8 cellular contexts compared by ENCODE assay signal in the genomic region with DNA sequence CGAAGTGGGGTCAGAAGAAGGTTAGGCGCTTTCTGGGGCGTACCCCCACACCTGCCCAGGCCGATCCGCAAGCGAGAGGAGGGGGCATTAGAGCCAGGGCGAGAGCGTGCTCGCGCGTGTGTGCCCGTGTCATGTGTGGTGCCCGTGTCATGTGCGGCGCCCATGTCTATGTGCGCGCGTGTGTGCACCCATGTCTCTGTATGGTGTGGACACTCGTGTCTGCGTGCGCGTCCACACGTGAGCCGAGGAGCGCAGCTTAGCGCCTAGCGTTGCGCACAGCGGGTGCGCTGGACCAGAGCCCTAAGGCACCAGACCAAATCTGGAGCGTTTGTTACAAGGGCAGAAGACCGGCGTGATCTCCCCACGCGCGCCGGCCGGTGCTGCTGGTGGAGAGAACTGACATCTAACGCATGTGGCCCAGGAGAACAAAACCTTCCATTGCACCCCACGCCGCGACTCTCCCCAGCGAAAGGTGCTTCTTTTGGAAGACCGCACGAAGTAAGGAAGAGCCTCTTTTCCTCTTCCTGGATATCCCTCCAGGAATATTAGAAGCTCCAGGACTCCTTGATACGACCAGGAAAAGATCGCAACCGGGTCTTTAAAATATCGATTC. TPM values are rescaled to one million over a fixed set of nuclear protein-coding genes. Genes with fewer than 3 reads are reported as not detected.
A peak's percentile ranks its signal among the peaks of the same experiment; 100 is the strongest.
DNase-seq lines count a peak whose midpoint lies in the region; ATAC-seq, FAIRE-seq and TF ChIP-seq lines count a peak whose summit lies in the region.

No MANE protein-coding gene starts in this region.

- H3K9me3 ChIP-seq in endothelial cell of umbilical vein (replicated peaks; ENCODE audit: control insufficient read depth, insufficient read depth, low read length) (no peaks in the 10 kb centered on the region), mucosa of rectum (ENCODE audit: control insufficient read depth in 2 of 2, low read length in 2 of 2) (no peaks in the 10 kb centered on the region), subcutaneous abdominal adipose tissue (ENCODE audit: control insufficient read depth in 5 of 5, low read length in 5 of 5) (no peaks in the 10 kb centered on the region)

- H3K36me3 ChIP-seq in endothelial cell of umbilical vein (ENCODE audit: control insufficient read depth in 2 of 2, extremely low read depth in 1 of 2, insufficient read depth in 2 of 2, low read length in 2 of 2) (no peaks in the 10 kb centered on the region), mucosa of rectum (ENCODE audit: control insufficient read depth in 2 of 2, insufficient read depth in 2 of 2, low read length in 2 of 2) (no peaks in the 10 kb centered on the region), subcutaneous abdominal adipose tissue (ENCODE audit: control insufficient read depth in 5 of 5, insufficient read depth in 5 of 5, low read length in 5 of 5) (no peaks in the 10 kb centered on the region)

- H3K9me1 ChIP-seq in endothelial cell of umbilical vein (replicated peaks; ENCODE audit: control insufficient read depth, extremely low read depth, insufficient read depth, low read length): no peaks in the 10 kb centered on the region

- peak overlapping the region; percentile 3 for H2AFZ ChIP-seq in endothelial cell of umbilical vein (ENCODE audit: low read depth, low read length)

- DNase-seq in AG08395 (ENCODE audit: low spot score) (peak; percentile 9), GM19239 (ENCODE audit: insufficient read length, low spot score) (peak; percentile 15), endothelial cell of umbilical vein (ENCODE audit: low read depth, low spot score) (no peak), SKM-1 (lab: John Stamatoyannopoulos, UW; ENCODE audit: unreplicated experiment) (no peak)
- peak; percentile 22 for DNase-seq in activated CD4-positive, alpha-beta memory T cell treated with anti-CD3 and anti-CD28 coated beads, Interleukin-2, amount 10 ng/mL, durations not matched to agents 7 days and 5 days

- H3K27ac ChIP-seq in endothelial cell of umbilical vein (ENCODE audit: insufficient read depth, low read depth, low read length) (no peak overlapping the region), mucosa of rectum (ENCODE audit: low read depth in 2 of 2, low read length in 2 of 2) (no peak overlapping the region), subcutaneous abdominal adipose tissue (ENCODE audit: low read depth, low read length) (no peak overlapping the region)

- H3K4me1 ChIP-seq in endothelial cell of umbilical vein (ENCODE audit: control insufficient read depth, extremely low read depth, insufficient read depth, low read length) (peaks cover 4% of the 10 kb centered on the region), mucosa of rectum (ENCODE audit: control insufficient read depth in 2 of 2, insufficient read depth in 2 of 2, low read length in 2 of 2) (peaks cover 11 to 17% of the 10 kb centered on the region in 2 donors), subcutaneous abdominal adipose tissue (ENCODE audit: control insufficient read depth in 5 of 5, insufficient read depth in 5 of 5, low read length in 5 of 5) (peaks cover 1 to 27% (median 25%) of the 10 kb centered on the region in 5 donors)

- FAIRE-seq in GM19239 (lab: Jason Lieb, UNC) (no peak), endothelial cell of umbilical vein (lab: Jason Lieb, UNC) (no peak)

- intact Hi-C loops in endothelial cell of umbilical vein (cut with micrococcal nuclease): no loop called here

- H3K4me2 ChIP-seq in endothelial cell of umbilical vein (ENCODE audit: insufficient read depth, low read length): peak overlapping the region; percentile 51

- POLR2A ChIA-PET in activated CD4-positive, alpha-beta memory T cell treated with anti-CD3 and anti-CD28 coated beads, Interleukin-2, amount 10 ng/mL, durations not matched to agents 7 days and 5 days (lab: Charles Lee): interaction anchor here (0.8 to 1.5 kb wide), 6 partner anchors 29 to 185 kb away, joined by 3 to 16 read pairs (median 3); a partner anchor contains a TSS
- POLR2A ChIA-PET in endothelial cell of umbilical vein (lab: Charles Lee): no interaction called here

- H3K27me3 Mint-ChIP-seq in activated CD4-positive, alpha-beta memory T cell treated with anti-CD3 and anti-CD28 coated beads, Interleukin-2, amount 10 ng/mL, durations not matched to agents 7 days and 5 days: peaks cover 19% of the 10 kb centered on the region

- H3K4me3 ChIP-seq in endothelial cell of umbilical vein (replicated peaks in 1 of 3; ENCODE audit: insufficient read depth in 1 of 3, low read depth in 1 of 3, low read length in 3 of 3) (peak overlapping the region in 2 of 3 experiments; percentile 12 to 32), mucosa of rectum (ENCODE audit: low read length in 2 of 2) (peak overlapping the region; percentile 63 to 67), subcutaneous abdominal adipose tissue (ENCODE audit: low read depth in 1 of 5, low read length in 5 of 5) (peak overlapping the region; percentile 61 to 80 (median 75))

- no peak for TF ChIP-seq CTCF in endothelial cell of umbilical vein (IDR thresholded peaks at IDR 0.05; ENCODE audit: extremely low read depth in 1 of 2, insufficient read depth in 1 of 2, low read depth in 1 of 2, low read length in 2 of 2)

- H4K20me1 ChIP-seq in endothelial cell of umbilical vein (replicated peaks; ENCODE audit: control insufficient read depth, extremely low read depth, insufficient read depth, low read length): no peaks in the 10 kb centered on the region

- no peak for TF ChIP-seq POLR2A in endothelial cell of umbilical vein (IDR thresholded peaks at IDR 0.05; ENCODE audit: low read depth, low read length)

- BruUV-seq in endothelial cell of umbilical vein (replicated peaks; lab: Mats Ljungman, UMichigan): no TSS peak

- no peaks in the 10 kb centered on the region for H3K79me2 ChIP-seq in endothelial cell of umbilical vein (ENCODE audit: control insufficient read depth, insufficient read depth, low read length)

- peak overlapping the region; percentile 78 for H3K4me3 Mint-ChIP-seq in activated CD4-positive, alpha-beta memory T cell treated with anti-CD3 and anti-CD28 coated beads, Interleukin-2, amount 10 ng/mL, durations not matched to agents 7 days and 5 days

- no peak overlapping the region for H3K9ac ChIP-seq in endothelial cell of umbilical vein (replicated peaks; ENCODE audit: extremely low read depth, insufficient read depth, low read length)
- peak overlapping the region; percentile 8 to 31 for H3K9ac ChIP-seq in mucosa of rectum (ENCODE audit: low read depth in 1 of 2, low read length in 2 of 2)
- H3K9ac ChIP-seq in subcutaneous abdominal adipose tissue (ENCODE audit: low read length in 5 of 5): peak overlapping the region in 2 of 5 donors; percentile 56 to 64

- H3K9me3 Mint-ChIP-seq in activated CD4-positive, alpha-beta memory T cell treated with anti-CD3 and anti-CD28 coated beads, Interleukin-2, amount 10 ng/mL, durations not matched to agents 7 days and 5 days: no peaks in the 10 kb centered on the region

- dilution Hi-C loops in endothelial cell of umbilical vein (cut with MboI; ENCODE audit: extremely low pct_ligation_motif_present, low sequenced_read_pairs): no loop called here

- H3K27me3 ChIP-seq in endothelial cell of umbilical vein (ENCODE audit: control insufficient read depth in 2 of 2, insufficient read depth in 2 of 2, low read length in 2 of 2) (peaks cover 11 to 35% of the 10 kb centered on the region in 2 experiments), mucosa of rectum (ENCODE audit: control insufficient read depth in 2 of 2, insufficient read depth in 2 of 2, low read length in 2 of 2) (peaks cover 3 to 24% of the 10 kb centered on the region in 2 donors), subcutaneous abdominal adipose tissue (ENCODE audit: control insufficient read depth in 5 of 5, insufficient read depth in 4 of 5, low read length in 5 of 5) (peaks cover 0 to 15% (median 8%) of the 10 kb centered on the region in 5 donors)

- CTCF ChIA-PET in activated CD4-positive, alpha-beta memory T cell treated with anti-CD3 and anti-CD28 coated beads, Interleukin-2, amount 10 ng/mL, durations not matched to agents 7 days and 5 days (lab: Charles Lee): interaction anchor here (1.1 to 2.4 kb wide), 3 partner anchors 113 to 291 kb away, joined by 3 to 8 read pairs (median 6); a partner anchor contains a TSS
- CTCF ChIA-PET in endothelial cell of umbilical vein (lab: Charles Lee): interaction anchor here (0.9 to 2.0 kb wide), 2 partner anchors 13 to 197 kb away, joined by 3 to 7 read pairs; no protein-coding TSS in a partner anchor

- peaks cover 5% of the 10 kb centered on the region for H3K36me3 Mint-ChIP-seq in activated CD4-positive, alpha-beta memory T cell treated with anti-CD3 and anti-CD28 coated beads, Interleukin-2, amount 10 ng/mL, durations not matched to agents 7 days and 5 days (ENCODE audit: low read depth)

- H3K4me1 Mint-ChIP-seq in activated CD4-positive, alpha-beta memory T cell treated with anti-CD3 and anti-CD28 coated beads, Interleukin-2, amount 10 ng/mL, durations not matched to agents 7 days and 5 days: peaks cover 30% of the 10 kb centered on the region

- H3K27ac Mint-ChIP-seq in activated CD4-positive, alpha-beta memory T cell treated with anti-CD3 and anti-CD28 coated beads, Interleukin-2, amount 10 ng/mL, durations not matched to agents 7 days and 5 days: no peak overlapping the region

- ATAC-seq in HG03378 (IDR thresholded peaks at IDR 0.05; ENCODE audit: unreplicated experiment): peak; percentile 37

TF ChIP-seq in endothelial cell of umbilical vein, 7 proteins besides CTCF, POLR2A, EP300 and RAD21:
- TF ChIP-seq FOS (IDR thresholded peaks at IDR 0.05; ENCODE audit: borderline replicate concordance, insufficient read depth, low read length): no peak
- no peak for TF ChIP-seq POLR2AphosphoS5 (IDR thresholded peaks at IDR 0.05; ENCODE audit: insufficient read depth, low read depth, low read length)
- TF ChIP-seq, protein P1, sequence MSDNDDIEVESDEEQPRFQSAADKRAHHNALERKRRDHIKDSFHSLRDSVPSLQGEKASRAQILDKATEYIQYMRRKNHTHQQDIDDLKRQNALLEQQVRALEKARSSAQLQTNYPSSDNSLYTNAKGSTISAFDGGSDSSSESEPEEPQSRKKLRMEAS (IDR thresholded peaks at IDR 0.05; ENCODE audit: insufficient read depth, insufficient read length): no peak
- no peak for TF ChIP-seq EZH2 (IDR thresholded peaks at IDR 0.05; ENCODE audit: borderline replicate concordance, low read depth, low read length, severe bottlenecking)
- TF ChIP-seq MYC (IDR thresholded peaks at IDR 0.05; ENCODE audit: low read depth, low read length): no peak

RNA-seq across cellular contexts. Expression of a gene that starts 0.6 kb away (rescaled TPM):
- total RNA-seq in activated CD4-positive, alpha-beta memory T cell treated with anti-CD3 and anti-CD28 coated beads, Interleukin-2, amount 10 ng/mL, durations not matched to agents 7 days and 5 days: under 1 TPM; 0.73 to 0.83 TPM
- total RNA-seq in endothelial cell of umbilical vein: 0.49 TPM in 1 of 2 replicates, not detected in the other
- 0.04 and 0.14 TPM in 2 replicates for polyA plus RNA-seq in endothelial cell of umbilical vein
- polyA plus RNA-seq in endothelial cell of umbilical vein (2011; cell fraction: cytosol; rRNA removed): 0.03 and 0.04 TPM in 2 replicates
- 0.13 and 0.15 TPM in 2 replicates for polyA plus RNA-seq in endothelial cell of umbilical vein (2011; cell fraction: nucleus; rRNA removed)
- polyA plus RNA-seq in endothelial cell of umbilical vein (2012): not detected in 2 replicates
- polyA minus RNA-seq in endothelial cell of umbilical vein: 0.49 and 0.73 TPM in 2 replicates
- polyA minus RNA-seq in endothelial cell of umbilical vein (2011; cell fraction: cytosol; rRNA and poly(A)+ RNA removed): not detected
- polyA minus RNA-seq in endothelial cell of umbilical vein (2011; cell fraction: nucleus; rRNA and poly(A)+ RNA removed): 0.53 and 1.6 TPM in 2 replicates

Comparison
In these comparisons a context has a peak if more than half of its experiments do, and no peak if none do; other contexts are left out.
1. DNase-seq: peak in AG08395 (single experiment), GM19239 (single experiment) and activated CD4-positive, alpha-beta memory T cell treated with anti-CD3 and anti-CD28 coated beads, Interleukin-2, amount 10 ng/mL, durations not matched to agents 7 days and 5 days (single experiment); none in endothelial cell of umbilical vein (single experiment) and SKM-1 (single experiment).
2. H3K4me3 ChIP-seq: peak in every context shown above with its lines; median percentile 75 in subcutaneous abdominal adipose tissue; 65 in mucosa of rectum; 22 in endothelial cell of umbilical vein.